In genomic region chr1:210692796-210693195, GRCh38 we compare ENCODE assay signal across 11 cellular contexts.
A peak's percentile ranks its signal among the peaks of the same experiment; 100 is the strongest.
DNase-seq lines count a peak whose midpoint lies in the region; ATAC-seq lines count a peak whose summit lies in the region.
"Had no signal": no experiment of that assay in that cellular context is flagged by ENCODE, and none has a peak within 500 bp of the region (broad histone marks: within the 10 kb centered on the region; RNA-seq: fewer than 3 reads in every experiment).

No MANE protein-coding gene starts in this region.

- H3K4me1 Mint-ChIP-seq in stimulated activated memory B cell treated with anti-CD40 and anti-IgM and Interleukin-4, amounts not matched to agents 10 μg/mL and 1 μg/mL and 100 μg/mL, for 72 hours, result peaks cover 8% of the 10 kb centered on the region

- no peak overlapping the region for H3K4me3 Mint-ChIP-seq in stimulated activated memory B cell treated with anti-CD40 and anti-IgM and Interleukin-4, amounts not matched to agents 10 μg/mL and 1 μg/mL and 100 μg/mL, for 72 hours
- H3K4me3 Mint-ChIP-seq: neural progenitor cell had no signal

- ATAC-seq in HG02981 (IDR thresholded peaks at IDR 0.05; ENCODE audit: unreplicated experiment), result peak; percentile 36
- peak; percentile 64 for ATAC-seq in stimulated activated memory B cell treated with anti-CD40 and anti-IgM and Interleukin-4, amounts not matched to agents 10 μg/mL and 1 μg/mL and 100 μg/mL, for 72 hours

- no peak overlapping the region for H3K27ac Mint-ChIP-seq in stimulated activated memory B cell treated with anti-CD40 and anti-IgM and Interleukin-4, amounts not matched to agents 10 μg/mL and 1 μg/mL and 100 μg/mL, for 72 hours
- H3K27ac Mint-ChIP-seq: neural progenitor cell had no signal

- no peaks in the 10 kb centered on the region for H3K27me3 Mint-ChIP-seq in stimulated activated memory B cell treated with anti-CD40 and anti-IgM and Interleukin-4, amounts not matched to agents 10 μg/mL and 1 μg/mL and 100 μg/mL, for 72 hours

- H3K36me3 Mint-ChIP-seq in stimulated activated memory B cell treated with anti-CD40 and anti-IgM and Interleukin-4, amounts not matched to agents 10 μg/mL and 1 μg/mL and 100 μg/mL, for 72 hours, result no peaks in the 10 kb centered on the region
- H3K36me3 Mint-ChIP-seq: neural progenitor cell had no signal

- DNase-seq in NCI-H82 (lab: John Stamatoyannopoulos, UW), result peak; percentile 22
- no peak for DNase-seq in NCI-H82 treated with DMSO at 0.1 percent for 48 hours (lab: John Stamatoyannopoulos, UW; ENCODE audit: unreplicated experiment)
- peak; percentile 78 for DNase-seq in NOMO-1 treated with DMSO at 0.1 percent for 48 hours (lab: John Stamatoyannopoulos, UW; ENCODE audit: unreplicated experiment)
- DNase-seq in SHP77 (lab: John Stamatoyannopoulos, UW), result no peak
- no peak for DNase-seq in DMS114 treated with DMSO at 0.1 percent for 48 hours (lab: John Stamatoyannopoulos, UW; ENCODE audit: unreplicated experiment)
- no peak for DNase-seq in A172 (ENCODE audit: low spot score)
- DNase-seq: dermis blood vessel endothelial cell, foreskin melanocyte had no signal

- H3K9me3 Mint-ChIP-seq in stimulated activated memory B cell treated with anti-CD40 and anti-IgM and Interleukin-4, amounts not matched to agents 10 μg/mL and 1 μg/mL and 100 μg/mL, for 72 hours, result no peaks in the 10 kb centered on the region
- H3K9me3 Mint-ChIP-seq: neural progenitor cell had no signal

Comparison
In these comparisons a context has a peak if more than half of its experiments do, and no peak if none do; other contexts are left out.
1. DNase-seq: peak in NCI-H82 (single experiment) and NOMO-1 treated with DMSO at 0.1 percent for 48 hours (single experiment); none in NCI-H82 treated with DMSO at 0.1 percent for 48 hours (single experiment), SHP77 (0 of 2), DMS114 treated with DMSO at 0.1 percent for 48 hours (single experiment) and A172 (single experiment).